9 cellular contexts compared by ENCODE assay signal in genomic region chr7:136254148-136254547, GRCh38.
"Had no signal": no experiment of that assay in that cellular context is flagged by ENCODE, and none has a peak within 500 bp of the region (broad histone marks: within the 10 kb centered on the region; RNA-seq: fewer than 3 reads in every experiment).

No MANE protein-coding gene starts in this region.

- ATAC-seq: GM23338 had no signal

- DNase-seq: H9, HCEC 1CT, HFFc6, IMR-90, KBM-7 had no signal

- H3K4me2 ChIP-seq: GM23338 had no signal

- H3K4me3 ChIP-seq: GM23338 had no signal

- H3K4me1 Mint-ChIP-seq: GM23338, H9 had no signal

- H3K27ac ChIP-seq: HL-60 had no signal

- H3K27ac Mint-ChIP-seq: GM23338, H9, HFFc6 had no signal

- H2AFZ ChIP-seq: GM23338 had no signal

- H3K9me3 Mint-ChIP-seq: GM23338, H9 had no signal

- FAIRE-seq: H1, H54 had no signal

- H3K4me3 Mint-ChIP-seq: GM23338, H9, HFFc6 had no signal
